ENCODE assay signal across 8 cellular contexts in genomic region chr5:177497011-177497296, GRCh38. TPM values are rescaled to one million over a fixed set of nuclear protein-coding genes. Genes with fewer than 3 reads are reported as not detected.
DNase-seq lines count a peak whose midpoint lies in the region; ATAC-seq and TF ChIP-seq lines count a peak whose summit lies in the region.

No MANE protein-coding gene starts in this region.

- H3K36me3 ChIP-seq in SK-N-SH (replicated peaks in 1 of 2; ENCODE audit: control insufficient read depth in 1 of 2, insufficient read depth in 2 of 2, low read length in 1 of 2), result peaks cover 18% of the 10 kb centered on the region in 2 experiments
- H3K36me3 ChIP-seq in adipocyte (ENCODE audit: control insufficient read depth, insufficient read depth, low read length, severe bottlenecking), result peaks cover 10% of the 10 kb centered on the region
- H3K36me3 ChIP-seq in liver (ENCODE audit: control insufficient read depth in 4 of 4, insufficient read depth in 3 of 4, low read depth in 1 of 4, low read length in 3 of 4), result no peaks in the 10 kb centered on the region
- H3K36me3 ChIP-seq in thoracic aorta, result peaks cover 25% of the 10 kb centered on the region

- 5% methylated on average over 4 of the region's 11 CpGs for WGBS in SK-N-SH (ENCODE audit: low lambda C conversion rate)
- 7% methylated on average over 11 of the region's 11 CpGs for whole genome bisulfite sequencing in liver

- TF ChIP-seq CTCF in SK-N-SH (IDR thresholded peaks at IDR 0.05) (no peak), liver (IDR thresholded peaks at IDR 0.05; ENCODE audit: low read depth, low read length, missing input control) (no peak), thoracic aorta (IDR thresholded peaks at IDR 0.05) (no peak)

- TF ChIP-seq RAD21 in SK-N-SH (IDR thresholded peaks at IDR 0.05; ENCODE audit: low read length), result no peak
- TF ChIP-seq RAD21 in liver (IDR thresholded peaks at IDR 0.05), result no peak

- no peak overlapping the region for H2AFZ ChIP-seq in SK-N-SH (ENCODE audit: low read depth)

- H3K27ac ChIP-seq in SK-N-SH (ENCODE audit: low read depth in 2 of 2, low read length in 1 of 2) (peak overlapping the region; percentile 80 to 94), liver (ENCODE audit: low read depth in 1 of 2, low read length in 2 of 2) (peak overlapping the region; percentile 64 to 69), thoracic aorta (peak overlapping the region; percentile 99 to 100)

- peaks cover 33 to 62% of the 10 kb centered on the region in 2 experiments; a peak in 3 of 4 replicates for H3K4me1 ChIP-seq in SK-N-SH (ENCODE audit: control insufficient read depth in 1 of 2, insufficient read depth in 2 of 2, low read depth in 1 of 2, low read length in 1 of 2)
- H3K4me1 ChIP-seq in adipocyte (ENCODE audit: control insufficient read depth, insufficient read depth, low read length), result peaks cover 43% of the 10 kb centered on the region
- peaks cover 0 to 20% (median 9%) of the 10 kb centered on the region in 4 donors for H3K4me1 ChIP-seq in liver (ENCODE audit: control insufficient read depth in 4 of 4, insufficient read depth in 4 of 4, low read length in 3 of 4)
- H3K4me1 ChIP-seq in thoracic aorta (ENCODE audit: control insufficient read depth in 1 of 2, low read depth in 2 of 2), result peaks cover 39 to 54% of the 10 kb centered on the region in 2 donors

- peaks cover 51% of the 10 kb centered on the region for H3K79me2 ChIP-seq in SK-N-SH (ENCODE audit: insufficient read depth)

- POLR2A ChIA-PET in SK-N-SH (lab: Yijun Ruan, JAX), result interaction anchor here (0.6 to 6.7 kb wide), 8 partner anchors 19 to 562 kb away, joined by 3 to 43 read pairs (median 4); partner anchors contain the start of gene DDX41

- peak overlapping the region; percentile 93 for H3K9ac ChIP-seq in SK-N-SH
- peak overlapping the region; percentile 93 for H3K9ac ChIP-seq in adipocyte (ENCODE audit: low read length)
- H3K9ac ChIP-seq in liver (ENCODE audit: low read depth in 1 of 2, low read length in 2 of 2), result no peak overlapping the region

- peak overlapping the region; percentile 94 for H3K4me2 ChIP-seq in SK-N-SH

- H3K27me3 ChIP-seq in SK-N-SH (ENCODE audit: insufficient read depth) (no peaks in the 10 kb centered on the region), adipocyte (replicated peaks; ENCODE audit: control insufficient read depth, insufficient read depth, low read length) (no peaks in the 10 kb centered on the region), liver (ENCODE audit: control insufficient read depth in 4 of 4, insufficient read depth in 4 of 4, low read length in 3 of 4) (no peaks in the 10 kb centered on the region), thoracic aorta (replicated peaks; ENCODE audit: insufficient read depth) (no peaks in the 10 kb centered on the region)

- TF ChIP-seq EP300 in SK-N-SH (IDR thresholded peaks at IDR 0.05; ENCODE audit: borderline replicate concordance in 1 of 2, low read depth in 1 of 2, low read length in 1 of 2), result no peak

- H3K9me3 ChIP-seq in SK-N-SH, result no peaks in the 10 kb centered on the region
- no peaks in the 10 kb centered on the region for H3K9me3 ChIP-seq in adipocyte (ENCODE audit: control insufficient read depth, low read length)
- H3K9me3 ChIP-seq in liver (ENCODE audit: control insufficient read depth in 4 of 4, low read length in 3 of 4), result no peaks in the 10 kb centered on the region
- H3K9me3 ChIP-seq in thoracic aorta, result no peaks in the 10 kb centered on the region

- H3K4me3 ChIP-seq in SK-N-SH (ENCODE audit: low read depth in 2 of 2, low read length in 1 of 2), result peak overlapping the region; percentile 83 to 94
- H3K4me3 ChIP-seq in adipocyte (ENCODE audit: low read length), result peak overlapping the region; percentile 85
- H3K4me3 ChIP-seq in liver (ENCODE audit: low read depth in 1 of 3, low read length in 3 of 3), result peak overlapping the region; percentile 23 to 59 (median 29)
- peak overlapping the region; percentile 90 for H3K4me3 ChIP-seq in thoracic aorta

- peaks cover 23% of the 10 kb centered on the region for H3F3A ChIP-seq in SK-N-SH (replicated peaks; ENCODE audit: insufficient read depth)

- CTCF ChIA-PET in SK-N-SH (lab: Yijun Ruan, JAX), result interaction anchor here (1.2 to 15.9 kb wide), 7 partner anchors 19 to 302 kb away, joined by 3 to 228 read pairs (median 23); partner anchors contain the start of genes DBN1 and PRR7

- ATAC-seq in SK-N-SH treated with all-trans-retinoic acid at 6 μM for 48 hours, result no peak; the same call in 1 of the 3 replicates
- ATAC-seq in thoracic aorta (ENCODE audit: insufficient number of reproducible peaks, low FRiP score, low read depth), result no peak
- no peak for ATAC-seq in HG02885 (IDR thresholded peaks at IDR 0.05; ENCODE audit: poor library complexity, unreplicated experiment)

- peaks cover 44% of the 10 kb centered on the region for H4K20me1 ChIP-seq in SK-N-SH (ENCODE audit: insufficient read depth)

- no peaks in the 10 kb centered on the region for H3K9me2 ChIP-seq in SK-N-SH

- no peak for DNase-seq in SK-N-SH
- no peak for DNase-seq in adipocyte (ENCODE audit: low read depth)
- no peak for DNase-seq in thoracic aorta (ENCODE audit: low spot score)
- no peak for DNase-seq in AML-193 (lab: John Stamatoyannopoulos, UW)
- DNase-seq in medulla oblongata (ENCODE audit: extremely low spot score), result no peak

TF ChIP-seq in SK-N-SH, 30 proteins besides CTCF, POLR2A, EP300 and RAD21:
- TF ChIP-seq MAX (IDR thresholded peaks at IDR 0.05; ENCODE audit: low read depth) (no peak), FOXM1 (IDR thresholded peaks at IDR 0.05; ENCODE audit: low read depth) (no peak), YY1 (IDR thresholded peaks at IDR 0.05; ENCODE audit: low read depth) (no peak)
TF ChIP-seq in SK-N-SH: peak in this region for 0.

TF ChIP-seq in SK-N-SH treated with all-trans-retinoic acid at 6 μM for 48 hours, 23 proteins besides CTCF, POLR2A, EP300 and RAD21 (continues in another document):
- TF ChIP-seq ZC3H10 (CRISPR knock-in tag; IDR thresholded peaks at IDR 0.05) (no peak), ZNF70 (CRISPR knock-in tag; IDR thresholded peaks at IDR 0.05) (no peak), PATZ1 (CRISPR knock-in tag; IDR thresholded peaks at IDR 0.05; ENCODE audit: borderline replicate concordance) (no peak)

TF ChIP-seq in liver, 16 proteins besides CTCF, POLR2A, EP300 and RAD21 (continues in another document):
- TF ChIP-seq ZBTB33 (IDR thresholded peaks at IDR 0.05) (no peak), RXRA (IDR thresholded peaks at IDR 0.05) (no peak), NR2F2 (IDR thresholded peaks at IDR 0.05) (no peak), FOXA1 (IDR thresholded peaks at IDR 0.05) (no peak), GABPA (IDR thresholded peaks at IDR 0.05 in 1 of 2, conservative IDR thresholded peaks at IDR 0.05 in 1 of 2) (no peak), SP1 (IDR thresholded peaks at IDR 0.05) (no peak), EGR1 (IDR thresholded peaks at IDR 0.05; ENCODE audit: low read depth in 2 of 2) (no peak), FOXA2 (IDR thresholded peaks at IDR 0.05) (no peak), JUND (IDR thresholded peaks at IDR 0.05) (no peak), YY1 (IDR thresholded peaks at IDR 0.05) (no peak), MAX (IDR thresholded peaks at IDR 0.05) (no peak), TAF1 (conservative IDR thresholded peaks at IDR 0.05) (no peak)

RNA-seq across cellular contexts. Expression of gene PDLIM7, which starts 0.5 kb away (rescaled TPM):
- 183 and 206 TPM in 2 replicates for polyA plus RNA-seq in SK-N-SH (2012; rRNA removed)
- polyA plus RNA-seq in SK-N-SH (2012; cell fraction: cytosol; rRNA removed), result 60.8 and 101 TPM in 2 replicates
- polyA plus RNA-seq in SK-N-SH (2012; cell fraction: nucleus; rRNA removed), result 702 and 826 TPM in 2 replicates
- total RNA-seq in liver, result 10 to 100 TPM in 1 of 2 donors, 1 to 10 TPM in 1; 7.0 to 36.0 TPM
- 1 to 10 TPM; 5.5 to 10.0 TPM for polyA plus RNA-seq in liver
- total RNA-seq in thoracic aorta, result 100 to 1,000 TPM; 626 to 891 TPM

RNA-seq across cellular contexts. Expression of gene DOK3, which starts 12.7 kb away (rescaled TPM):
- polyA plus RNA-seq in SK-N-SH (2012; rRNA removed) (1.9 and 2.2 TPM in 2 replicates), liver (1 to 10 TPM; 1.7 to 2.9 TPM)
- polyA plus RNA-seq in SK-N-SH (2012; cell fraction: cytosol; rRNA removed), result 0.67 and 1.2 TPM in 2 replicates
- 11.8 and 14.3 TPM in 2 replicates for polyA plus RNA-seq in SK-N-SH (2012; cell fraction: nucleus; rRNA removed)
- total RNA-seq in liver (10 to 100 TPM; 10.2 to 19.2 TPM), thoracic aorta (10 to 100 TPM; 20.5 to 35.6 TPM)

RNA-seq across cellular contexts. Expression of gene DDX41, which starts 19.8 kb away (rescaled TPM):
- polyA plus RNA-seq in SK-N-SH (2012; rRNA removed), result 158 and 176 TPM in 2 replicates
- 77.5 and 107 TPM in 2 replicates for polyA plus RNA-seq in SK-N-SH (2012; cell fraction: cytosol; rRNA removed)
- polyA plus RNA-seq in SK-N-SH (2012; cell fraction: nucleus; rRNA removed), result 306 and 385 TPM in 2 replicates
- 10 to 100 TPM; 42.4 to 58.5 TPM for total RNA-seq in liver
- 10 to 100 TPM; 20.4 to 48.7 TPM for polyA plus RNA-seq in liver
- total RNA-seq in thoracic aorta, result 100 to 1,000 TPM in 1 of 2 donors, 10 to 100 TPM in 1; 53.7 to 138 TPM

RNA-seq across cellular contexts. Expression of gene DBN1, which starts 23.5 kb away (rescaled TPM):
- polyA plus RNA-seq in SK-N-SH (2012; rRNA removed) (176 and 244 TPM in 2 replicates), liver (1 to 10 TPM; 1.5 to 1.8 TPM)
- 109 and 114 TPM in 2 replicates for polyA plus RNA-seq in SK-N-SH (2012; cell fraction: cytosol; rRNA removed)
- 1,021 and 1,050 TPM in 2 replicates for polyA plus RNA-seq in SK-N-SH (2012; cell fraction: nucleus; rRNA removed)
- total RNA-seq in liver (1 to 10 TPM; 2.3 to 4.9 TPM), thoracic aorta (100 to 1,000 TPM in 1 of 2 donors, 10 to 100 TPM in 1; 91.2 to 132 TPM)

RNA-seq across cellular contexts. Expression of gene PRR7, which starts 50.3 kb away (rescaled TPM):
- 12.5 and 17.1 TPM in 2 replicates for polyA plus RNA-seq in SK-N-SH (2012; rRNA removed)
- 12.6 and 23.0 TPM in 2 replicates for polyA plus RNA-seq in SK-N-SH (2012; cell fraction: cytosol; rRNA removed)
- polyA plus RNA-seq in SK-N-SH (2012; cell fraction: nucleus; rRNA removed), result 29.5 and 41.3 TPM in 2 replicates
- total RNA-seq in liver, result under 1 TPM; 0.17 to 0.37 TPM
- polyA plus RNA-seq in liver, result 1 to 10 TPM in 1 of 2 donors, under 1 TPM in 1; 0.60 to 1.4 TPM
- total RNA-seq in thoracic aorta, result 10 to 100 TPM in 1 of 2 donors, 1 to 10 TPM in 1; 4.1 to 11.0 TPM

Comparison
In these comparisons a context has a peak if more than half of its experiments do, and no peak if none do; other contexts are left out.
1. H3K4me3 ChIP-seq: peak in every context shown above with its lines; median percentile 90 in thoracic aorta; 88 in SK-N-SH; 85 in adipocyte; 29 in liver.
2. H3K9ac ChIP-seq: peak in SK-N-SH (single experiment) and adipocyte (single experiment); none in liver (0 of 2).
3. RNA of gene PDLIM7, which starts 0.5 kb away (total RNA-seq): 626 to 891 TPM in thoracic aorta; 7.0 to 36.0 TPM in liver; every median in the first group is over 10 times any median in the second.
4. Peak in every context shown above with its lines, with median percentiles within 50 percentile points of each other: H3K27ac ChIP-seq.